In genomic region chr2:8475349-8476045, GRCh38 we compare ENCODE assay signal across 8 cellular contexts.
A peak's percentile ranks its signal among the peaks of the same experiment; 100 is the strongest.
DNase-seq lines count a peak whose midpoint lies in the region; ATAC-seq and TF ChIP-seq lines count a peak whose summit lies in the region.
"Had no signal": no experiment of that assay in that cellular context is flagged by ENCODE, and none has a peak within 500 bp of the region (broad histone marks: within the 10 kb centered on the region; RNA-seq: fewer than 3 reads in every experiment).

No MANE protein-coding gene starts in this region.

- intact Hi-C loops in sigmoid colon (cut with DNase I), result no loop called here

- POLR2A ChIA-PET in activated CD4-positive, alpha-beta memory T cell treated with anti-CD3 and anti-CD28 coated beads, Interleukin-2, amount 10 ng/mL, durations not matched to agents 7 days and 5 days (lab: Charles Lee), result interaction anchor here (0.8 to 8.2 kb wide), 9 partner anchors 9 to 205 kb away, joined by 3 to 122 read pairs (median 4); partner anchors contain the start of gene ID2

- H3K27me3 ChIP-seq in sigmoid colon (no peaks in the 10 kb centered on the region), right atrium auricular region (no peaks in the 10 kb centered on the region)

- peak; percentile 31 for DNase-seq in activated CD4-positive, alpha-beta memory T cell treated with anti-CD3 and anti-CD28 coated beads, Interleukin-2, amount 10 ng/mL, durations not matched to agents 7 days and 5 days
- peak; percentile 44 for DNase-seq in sigmoid colon
- no peak for DNase-seq in GM19238 (ENCODE audit: insufficient read length, low spot score)
- no peak for DNase-seq in right atrium auricular region (ENCODE audit: low spot score)

- H3K27ac Mint-ChIP-seq in activated CD4-positive, alpha-beta memory T cell treated with anti-CD3 and anti-CD28 coated beads, Interleukin-2, amount 10 ng/mL, durations not matched to agents 7 days and 5 days, result peak overlapping the region; percentile 77

- H3K27me3 Mint-ChIP-seq in activated CD4-positive, alpha-beta memory T cell treated with anti-CD3 and anti-CD28 coated beads, Interleukin-2, amount 10 ng/mL, durations not matched to agents 7 days and 5 days, result no peaks in the 10 kb centered on the region
- H3K27me3 Mint-ChIP-seq: brain had no signal

- H3K4me3 Mint-ChIP-seq in activated CD4-positive, alpha-beta memory T cell treated with anti-CD3 and anti-CD28 coated beads, Interleukin-2, amount 10 ng/mL, durations not matched to agents 7 days and 5 days, result no peak overlapping the region
- H3K4me3 Mint-ChIP-seq: brain had no signal

- H3K4me3 ChIP-seq in sigmoid colon (no peak overlapping the region), right atrium auricular region (no peak overlapping the region)

- no peaks in the 10 kb centered on the region for H3K4me1 ChIP-seq in sigmoid colon
- peaks cover 0 to 38% of the 10 kb centered on the region in 2 donors for H3K4me1 ChIP-seq in right atrium auricular region

- peaks cover 93% of the 10 kb centered on the region for H3K4me1 Mint-ChIP-seq in activated CD4-positive, alpha-beta memory T cell treated with anti-CD3 and anti-CD28 coated beads, Interleukin-2, amount 10 ng/mL, durations not matched to agents 7 days and 5 days

- H3K36me3 Mint-ChIP-seq in activated CD4-positive, alpha-beta memory T cell treated with anti-CD3 and anti-CD28 coated beads, Interleukin-2, amount 10 ng/mL, durations not matched to agents 7 days and 5 days (ENCODE audit: low read depth), result peaks cover 37% of the 10 kb centered on the region
- H3K36me3 Mint-ChIP-seq: brain had no signal

- WGBS in sigmoid colon, 2 donors, result 18 to 43% methylated on average over 13 of the region's 13 CpGs

- H3K9me3 ChIP-seq in sigmoid colon, result no peaks in the 10 kb centered on the region
- no peaks in the 10 kb centered on the region for H3K9me3 ChIP-seq in right atrium auricular region

- CTCF ChIA-PET in activated CD4-positive, alpha-beta memory T cell treated with anti-CD3 and anti-CD28 coated beads, Interleukin-2, amount 10 ng/mL, durations not matched to agents 7 days and 5 days (lab: Charles Lee), result interaction anchor here (0.5 to 2.0 kb wide), 4 partner anchors 13 to 354 kb away, joined by 3 to 12 read pairs (median 4); no protein-coding TSS in a partner anchor

- H3K27ac ChIP-seq in sigmoid colon (no peak overlapping the region), right atrium auricular region (no peak overlapping the region)

- TF ChIP-seq CTCF in sigmoid colon (IDR thresholded peaks at IDR 0.05), result no peak
- TF ChIP-seq CTCF in right atrium auricular region (IDR thresholded peaks at IDR 0.05), result no peak

- H3K36me3 ChIP-seq in sigmoid colon, result no peaks in the 10 kb centered on the region
- H3K36me3 ChIP-seq in right atrium auricular region, result no peaks in the 10 kb centered on the region

- H3K9me3 Mint-ChIP-seq in activated CD4-positive, alpha-beta memory T cell treated with anti-CD3 and anti-CD28 coated beads, Interleukin-2, amount 10 ng/mL, durations not matched to agents 7 days and 5 days, result no peaks in the 10 kb centered on the region

- no peak for TF ChIP-seq POLR2A in sigmoid colon (IDR thresholded peaks at IDR 0.05)

- peak; percentile 33 for ATAC-seq in GM19023 (IDR thresholded peaks at IDR 0.05; ENCODE audit: unreplicated experiment)
- ATAC-seq in HG03432 (IDR thresholded peaks at IDR 0.05; ENCODE audit: unreplicated experiment), result peak; percentile 27
- ATAC-seq in SK-N-SH treated with all-trans-retinoic acid at 6 μM for 48 hours, result no peak

- no peak for TF ChIP-seq EP300 in sigmoid colon (IDR thresholded peaks at IDR 0.05)

TF ChIP-seq in SK-N-SH treated with all-trans-retinoic acid at 6 μM for 48 hours, 23 proteins besides CTCF, POLR2A, EP300 and RAD21:
- TF ChIP-seq ZNF8 (CRISPR knock-in tag; IDR thresholded peaks at IDR 0.05) (no peak), ESRRG (CRISPR knock-in tag; IDR thresholded peaks at IDR 0.05) (no peak), CSRNP3 (CRISPR knock-in tag; IDR thresholded peaks at IDR 0.05) (no peak), TSHZ2 (CRISPR knock-in tag; IDR thresholded peaks at IDR 0.05) (no peak), ZFP30 (CRISPR knock-in tag; IDR thresholded peaks at IDR 0.05) (no peak), CSDC2 (CRISPR knock-in tag; IDR thresholded peaks at IDR 0.05) (no peak), ZNF70 (CRISPR knock-in tag; IDR thresholded peaks at IDR 0.05) (no peak), SNAI2 (CRISPR knock-in tag; IDR thresholded peaks at IDR 0.05) (no peak), RARB (CRISPR knock-in tag; IDR thresholded peaks at IDR 0.05) (no peak), ISL1 (CRISPR knock-in tag; IDR thresholded peaks at IDR 0.05) (no peak)

Comparison
In these comparisons a context has a peak if more than half of its experiments do, and no peak if none do; other contexts are left out.
1. DNase-seq: peak in activated CD4-positive, alpha-beta memory T cell treated with anti-CD3 and anti-CD28 coated beads, Interleukin-2, amount 10 ng/mL, durations not matched to agents 7 days and 5 days (single experiment) and sigmoid colon (single experiment); none in GM19238 (single experiment) and right atrium auricular region (single experiment).